ENCODE assay signal across 24 cellular contexts in the genomic region with DNA sequence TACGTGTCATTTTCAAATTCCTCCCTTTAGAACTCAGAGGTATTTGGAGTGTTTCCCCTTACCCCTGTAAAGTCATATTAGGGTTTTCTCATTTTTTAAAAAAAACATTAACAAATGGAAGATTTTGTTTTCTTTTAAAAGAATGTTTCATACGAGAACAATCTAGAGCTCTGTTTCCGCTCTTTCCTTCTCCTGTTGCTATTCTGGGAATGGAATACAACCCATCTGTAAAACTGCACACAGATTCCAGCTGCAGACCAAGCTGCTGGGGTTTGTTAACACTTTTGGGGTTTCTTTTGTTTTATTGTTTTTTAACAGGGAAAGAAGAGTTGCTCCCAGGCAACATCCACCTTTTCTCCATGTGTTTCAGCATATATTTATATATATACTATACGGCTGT.
"Had no signal": no experiment of that assay in that cellular context is flagged by ENCODE, and none has a peak within 500 bp of the region (broad histone marks: within the 10 kb centered on the region; RNA-seq: fewer than 3 reads in every experiment).

No MANE protein-coding gene starts in this region.

- ATAC-seq: K562, Panc1, PC-3, SK-N-SH treated with all-trans-retinoic acid at 6 μM for 48 hours had no signal

- H3K9me3 ChIP-seq: SJCRH30 had no signal

- H3K27ac Mint-ChIP-seq: IgD-negative memory B cell had no signal

- H3K4me1 ChIP-seq: SJCRH30 had no signal

- H3K4me3 ChIP-seq: K562, SJCRH30 had no signal

- H3K4me3 Mint-ChIP-seq: IgD-negative memory B cell had no signal

- H3K27me3 ChIP-seq: SJCRH30 had no signal

- DNase-seq: Kasumi-1, MM.1S, NCI-H1092 treated with DMSO at 0.1 percent for 48 hours, NCI-H1436, NCI-H187, NCI-H2029, NCI-H2081 treated with DMSO at 0.1 percent for 48 hours, NCI-H2171, NCI-H226, NCI-H446, NCI-H510A, NCI-H524 treated with DMSO at 0.1 percent for 48 hours, NCI-H69, NCI-H774, PC-3, SHP77 treated with DMSO at 0.1 percent for 48 hours, SJCRH30 had no signal

- H3K9me3 Mint-ChIP-seq: IgD-negative memory B cell had no signal

- H3K9ac ChIP-seq: KMS-11 had no signal

- H3K27ac ChIP-seq: HL-60, KMS-11, RWPE1, SJCRH30 had no signal
